Comparison of ENCODE assay signal across 17 cellular contexts in the genomic region with DNA sequence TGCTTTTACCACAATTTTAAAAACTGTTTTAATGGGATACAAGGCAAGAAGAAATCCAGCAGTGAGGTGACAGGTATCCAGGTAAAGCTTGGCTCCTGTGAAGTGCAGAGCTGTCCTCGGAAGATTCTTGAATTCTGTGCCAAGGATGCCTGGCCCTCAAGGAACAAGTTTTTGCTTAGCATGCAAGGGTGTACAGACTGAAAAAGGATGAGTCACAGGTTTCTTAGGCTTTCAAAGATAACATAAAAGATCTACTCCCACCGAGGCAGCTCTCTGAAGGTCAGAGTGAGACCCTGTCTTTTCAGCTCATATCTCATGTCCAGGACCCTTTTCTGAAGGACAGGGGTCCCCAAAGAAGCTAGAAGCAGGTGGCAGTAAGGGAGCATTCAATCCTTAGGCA.
"Had no signal": no experiment of that assay in that cellular context is flagged by ENCODE, and none has a peak within 500 bp of the region (broad histone marks: within the 10 kb centered on the region; RNA-seq: fewer than 3 reads in every experiment).

No MANE protein-coding gene starts in this region.

- H3K27ac Mint-ChIP-seq: activated naive CD8-positive, alpha-beta T cell treated with anti-CD3 and anti-CD28 coated beads for 36 hours; stimulated activated naive CD8-positive, alpha-beta T cell treated with anti-CD3 and anti-CD28 coated beads, Interleukin-15, Interleukin-2, amounts not matched to agents 100 ng/mL and 50 ng/mL, for 24 hours; T-helper 1 cell treated with Interleukin-12 subunit alpha and Interleukin-12 subunit beta and Interleukin-4 antibody, amounts not matched to agents 30 μg/mL and 1 μg/mL, for 36 hours had no signal

- H3K27me3 Mint-ChIP-seq: activated naive CD8-positive, alpha-beta T cell treated with anti-CD3 and anti-CD28 coated beads for 36 hours; stimulated activated naive CD8-positive, alpha-beta T cell treated with anti-CD3 and anti-CD28 coated beads, Interleukin-15, Interleukin-2, amounts not matched to agents 100 ng/mL and 50 ng/mL, for 24 hours had no signal

- ATAC-seq: activated CD4-positive, CD25-positive, alpha-beta regulatory T cell treated with anti-CD3 and anti-CD28 coated beads, Interleukin-2, amount 50 U/mL, for 24 hours; heart left ventricle; left ventricle myocardium superior had no signal

- H3K27me3 ChIP-seq: ascending aorta, dorsolateral prefrontal cortex, esophagus muscularis mucosa, heart left ventricle, ovary, uterus had no signal

- DNase-seq: activated CD4-positive, alpha-beta T cell treated with anti-CD3 and anti-CD28 coated beads, Interleukin-2, amount 50 U/mL, for 48 hours; activated gamma-delta T cell treated with Interleukin-2 at 50 U/mL for 16 hours; activated naive CD8-positive, alpha-beta T cell treated with anti-CD3 and anti-CD28 coated beads for 36 hours; activated T-cell treated with anti-CD3 and anti-CD28 coated beads, Interleukin-2, amount 50 U/mL, for 48 hours; dorsolateral prefrontal cortex; heart left ventricle; kidney; left ventricle myocardium superior; ovary; stimulated activated CD4-positive, alpha-beta T cell treated with anti-CD3 and anti-CD28 coated beads, Interleukin-2, amount 100 ng/mL, for 48 hours; uterus had no signal

- H3K9me3 ChIP-seq: ascending aorta, esophagus muscularis mucosa, ovary, thoracic aorta, uterus had no signal

- H3K4me3 ChIP-seq: ascending aorta, dorsolateral prefrontal cortex, esophagus muscularis mucosa, heart left ventricle, ovary, thoracic aorta, uterus had no signal

- H3K4me3 Mint-ChIP-seq: activated naive CD8-positive, alpha-beta T cell treated with anti-CD3 and anti-CD28 coated beads for 36 hours; stimulated activated naive CD8-positive, alpha-beta T cell treated with anti-CD3 and anti-CD28 coated beads, Interleukin-15, Interleukin-2, amounts not matched to agents 100 ng/mL and 50 ng/mL, for 24 hours; T-helper 1 cell treated with Interleukin-12 subunit alpha and Interleukin-12 subunit beta and Interleukin-4 antibody, amounts not matched to agents 30 μg/mL and 1 μg/mL, for 36 hours had no signal

- H3K27ac ChIP-seq: ascending aorta, dorsolateral prefrontal cortex, esophagus muscularis mucosa, heart left ventricle, ovary, thoracic aorta, uterus had no signal

- H3K4me1 ChIP-seq: esophagus muscularis mucosa, uterus had no signal

- H3K36me3 ChIP-seq: ovary, thoracic aorta, uterus had no signal
